Comparison of ENCODE assay signal across 8 cellular contexts in genomic region chr18:47930086-47930843, GRCh38. TPM values are rescaled to one million over a fixed set of nuclear protein-coding genes. Genes with fewer than 3 reads are reported as not detected.
DNase-seq lines count a peak whose midpoint lies in the region; ATAC-seq lines count a peak whose summit lies in the region.

SMAD2 (minus strand) TSS chr18:47930659; CDS start chr18:47896756, 33,903 bp downstream.

- H3K4me1 ChIP-seq in effector memory CD4-positive, alpha-beta T cell (ENCODE audit: control insufficient read depth, insufficient read depth, low read length, poor library complexity, severe bottlenecking), result peaks cover 30% of the 10 kb centered on the region
- H3K4me1 ChIP-seq in mesenchymal stem cell (ENCODE audit: control insufficient read depth, insufficient read depth, low read depth, low read length), result peaks cover 1% of the 10 kb centered on the region

- ATAC-seq in GM19035 (IDR thresholded peaks at IDR 0.05; ENCODE audit: unreplicated experiment) (peak; percentile 41), HG03432 (IDR thresholded peaks at IDR 0.05; ENCODE audit: unreplicated experiment) (peak; percentile 48)

- 3% methylated on average over 43 of the region's 87 CpGs for WGBS in mesenchymal stem cell

- peak within 1 kb of the TSS; percentile 96 for H2AFZ ChIP-seq in mesenchymal stem cell (ENCODE audit: low read depth, low read length)

- peak within 1 kb of the TSS; percentile 97 for H2BK120ac ChIP-seq in mesenchymal stem cell (ENCODE audit: low read depth, low read length)

- H2BK5ac ChIP-seq in mesenchymal stem cell (ENCODE audit: low read depth, low read length, poor library complexity, severe bottlenecking), result peak within 1 kb of the TSS; percentile 98

- no peaks in the 10 kb centered on the region for H3K36me3 ChIP-seq in effector memory CD4-positive, alpha-beta T cell (ENCODE audit: control insufficient read depth, insufficient read depth, low read length)
- no peaks in the 10 kb centered on the region for H3K36me3 ChIP-seq in mesenchymal stem cell (ENCODE audit: control insufficient read depth in 1 of 2, insufficient read depth in 2 of 2, low read depth in 1 of 2, low read length in 2 of 2)

- peak within 1 kb of the TSS; percentile 99 for H4K91ac ChIP-seq in mesenchymal stem cell (ENCODE audit: low read length)

- H3K18ac ChIP-seq in mesenchymal stem cell (ENCODE audit: low read depth in 1 of 2, low read length in 2 of 2), result peak within 1 kb of the TSS; percentile 98 to 100

- H3K4me3 ChIP-seq in effector memory CD4-positive, alpha-beta T cell (ENCODE audit: insufficient read depth, low read depth, low read length, poor library complexity, severe bottlenecking), result peak within 1 kb of the TSS; percentile 97
- peak within 1 kb of the TSS; percentile 95 to 98 for H3K4me3 ChIP-seq in mesenchymal stem cell (ENCODE audit: insufficient read depth in 1 of 2, low read depth in 1 of 2, low read length in 2 of 2)

- H3K23ac ChIP-seq in mesenchymal stem cell (ENCODE audit: low read length in 2 of 2), result peak within 1 kb of the TSS; percentile 90 to 93

- H3K4ac ChIP-seq in mesenchymal stem cell (ENCODE audit: low read depth in 1 of 2, low read length in 2 of 2), result peak within 1 kb of the TSS; percentile 94 to 99

- no peaks in the 10 kb centered on the region for H3K79me1 ChIP-seq in mesenchymal stem cell (replicated peaks; ENCODE audit: low read length, poor library complexity, severe bottlenecking)

- no peaks in the 10 kb centered on the region for H3K27me3 ChIP-seq in effector memory CD4-positive, alpha-beta T cell (replicated peaks; ENCODE audit: control insufficient read depth, insufficient read depth, low read length, poor library complexity, severe bottlenecking)
- H3K27me3 ChIP-seq in mesenchymal stem cell (ENCODE audit: control insufficient read depth in 1 of 2, insufficient read depth in 1 of 2, low read length in 2 of 2), result no peaks in the 10 kb centered on the region

- H2AK5ac ChIP-seq in mesenchymal stem cell (ENCODE audit: low read length, severe bottlenecking), result peak within 1 kb of the TSS; percentile 28

- H2BK12ac ChIP-seq in mesenchymal stem cell (ENCODE audit: low read length in 2 of 2), result peak within 1 kb of the TSS in 1 of 2 experiments; percentile 96

- H3K4me2 ChIP-seq in mesenchymal stem cell (ENCODE audit: low read length, poor library complexity, severe bottlenecking), result peak within 1 kb of the TSS; percentile 89

- H3K9ac ChIP-seq in mesenchymal stem cell (ENCODE audit: low read length), result peak within 1 kb of the TSS; percentile 97

- peak within 1 kb of the TSS; percentile 100 for H4K8ac ChIP-seq in mesenchymal stem cell (ENCODE audit: low read length)

- peak; percentile 88 for DNase-seq in AG20443 (ENCODE audit: low spot score)
- DNase-seq in NCI-H82 (lab: John Stamatoyannopoulos, UW), result peak; percentile 90
- peak; percentile 28 to 58 for DNase-seq in activated CD8-positive, alpha-beta memory T cell treated with anti-CD3 and anti-CD28 coated beads for 1 hour (ENCODE audit: extremely low read depth in 1 of 2, low read depth in 1 of 2)
- peak; percentile 66 to 70 (median 66) for DNase-seq in effector memory CD4-positive, alpha-beta T cell
- DNase-seq in mesenchymal stem cell, result peak; percentile 73
- peak; percentile 49 for DNase-seq in stimulated activated CD8-positive, alpha-beta memory T cell treated with anti-CD3 and anti-CD28 coated beads, Interleukin-12 subunit alpha, Interleukin-12 subunit beta, amount 100 ng/mL, for 24 hours (ENCODE audit: extremely low read depth)

- peak within 1 kb of the TSS; percentile 89 for H2BK15ac ChIP-seq in mesenchymal stem cell (ENCODE audit: low read depth, poor library complexity, severe bottlenecking)

- peak within 1 kb of the TSS; percentile 97 to 99 for H3K14ac ChIP-seq in mesenchymal stem cell (ENCODE audit: low read length in 2 of 2)

- H3K27ac ChIP-seq in effector memory CD4-positive, alpha-beta T cell (ENCODE audit: insufficient read depth, low read length, poor library complexity, severe bottlenecking), result peak within 1 kb of the TSS; percentile 92
- H3K27ac ChIP-seq in mesenchymal stem cell (ENCODE audit: low read length, poor library complexity, severe bottlenecking), result peak within 1 kb of the TSS; percentile 90

- no peaks in the 10 kb centered on the region for H3K9me3 ChIP-seq in effector memory CD4-positive, alpha-beta T cell (ENCODE audit: control insufficient read depth, low read length)
- H3K9me3 ChIP-seq in mesenchymal stem cell (ENCODE audit: control insufficient read depth, low read length), result no peaks in the 10 kb centered on the region

RNA-seq across cellular contexts. Expression of gene SMAD2, which starts in this region (rescaled TPM):
- polyA plus RNA-seq in mesenchymal stem cell (2013, experiment 1 of 2), result 62.4 TPM
- 63.0 TPM for polyA plus RNA-seq in mesenchymal stem cell (2013, experiment 2 of 2)

Comparison
In these comparisons a context has a peak if more than half of its experiments do, and no peak if none do; other contexts are left out.
1. Peak in every context shown above with its lines: DNase-seq, ATAC-seq, H3K4me3 ChIP-seq and H3K27ac ChIP-seq.